In the genomic region with DNA sequence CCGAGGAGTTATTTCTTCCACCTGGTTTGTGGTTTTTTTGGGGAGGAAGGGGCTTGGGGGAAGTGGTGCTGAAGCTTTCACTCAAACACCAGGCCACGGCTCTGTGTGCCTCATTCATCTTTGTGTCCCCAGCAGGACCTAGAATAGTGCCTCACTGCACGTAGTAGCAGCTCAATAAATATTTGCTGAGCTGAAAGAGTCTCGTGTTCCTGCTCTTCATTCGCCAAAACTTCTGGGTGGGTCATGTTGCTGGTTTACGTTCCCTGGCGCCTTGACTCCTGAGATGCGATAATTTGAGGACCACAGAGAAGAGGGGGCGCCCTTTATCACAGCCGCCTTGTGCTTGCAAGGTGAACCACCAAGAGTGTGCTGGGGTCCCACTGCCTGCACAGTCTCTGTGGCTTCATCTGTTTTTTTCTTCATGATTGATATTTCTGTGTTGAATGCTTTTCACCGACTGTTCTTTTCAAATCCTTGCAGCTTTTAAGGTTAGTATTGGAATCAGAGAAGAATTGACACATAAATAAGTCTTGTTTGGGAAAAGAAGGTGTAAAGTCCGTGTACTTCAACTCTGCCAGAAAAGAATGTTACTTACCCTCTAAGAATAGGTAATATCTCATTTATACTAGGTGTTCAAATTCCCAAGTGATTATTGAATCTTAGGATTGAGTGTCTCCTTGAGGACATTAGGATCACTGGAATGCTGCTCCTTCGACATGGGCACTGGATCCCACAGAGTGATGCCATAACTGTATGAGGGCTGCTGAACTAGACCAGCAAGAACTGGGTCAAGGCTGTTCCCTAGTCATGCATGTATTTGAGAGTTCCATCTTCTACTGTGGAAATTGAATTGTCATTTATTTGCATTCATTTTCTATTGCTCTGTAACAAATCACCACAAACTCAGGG, we compare ENCODE assay signal across 17 cellular contexts.
DNase-seq lines count a peak whose midpoint lies in the region; ATAC-seq and TF ChIP-seq lines count a peak whose summit lies in the region.
"Had no signal": no experiment of that assay in that cellular context is flagged by ENCODE, and none has a peak within 500 bp of the region (broad histone marks: within the 10 kb centered on the region; RNA-seq: fewer than 3 reads in every experiment).

No MANE protein-coding gene starts in this region.

- no peak overlapping the region for H3K4me3 ChIP-seq in Jurkat, Clone E6-1 (ENCODE audit: low read length)
- peak overlapping the region in 1 of 2 donors; percentile 4 for H3K4me3 ChIP-seq in mucosa of rectum (ENCODE audit: low read length in 2 of 2)
- H3K4me3 ChIP-seq in testis, result no peak overlapping the region
- H3K4me3 ChIP-seq: esophagus muscularis mucosa, neural progenitor cell had no signal

- H3K27me3 ChIP-seq in mucosa of rectum (ENCODE audit: control insufficient read depth in 2 of 2, insufficient read depth in 2 of 2, low read length in 2 of 2) (no peaks in the 10 kb centered on the region), testis (no peaks in the 10 kb centered on the region)
- H3K27me3 ChIP-seq: esophagus muscularis mucosa, neural progenitor cell had no signal

- no peak for TF ChIP-seq POLR2A in testis (IDR thresholded peaks at IDR 0.05)

- H3K4me1 ChIP-seq in mucosa of rectum (ENCODE audit: control insufficient read depth in 2 of 2, insufficient read depth in 2 of 2, low read length in 2 of 2), result peaks cover 13 to 42% of the 10 kb centered on the region in 2 donors
- peaks cover 25% of the 10 kb centered on the region for H3K4me1 ChIP-seq in testis
- H3K4me1 ChIP-seq: neural progenitor cell had no signal

- intact Hi-C loops in Right ventricle myocardium superior (cut with DNase I) (loop anchor here (10.0 kb wide), 1 partner anchor 54 kb away; no protein-coding TSS in a partner anchor), testis (cut with DNase I; ENCODE audit: low total_unique reads) (no loop called here)

- H3K9me3 ChIP-seq in mucosa of rectum (ENCODE audit: control insufficient read depth in 2 of 2, low read length in 2 of 2), result no peaks in the 10 kb centered on the region
- no peaks in the 10 kb centered on the region for H3K9me3 ChIP-seq in testis
- H3K9me3 ChIP-seq: esophagus muscularis mucosa had no signal

- peak overlapping the region; percentile 82 to 91 for H3K27ac ChIP-seq in mucosa of rectum (ENCODE audit: low read depth in 2 of 2, low read length in 2 of 2)
- peak overlapping the region; percentile 14 to 17 for H3K27ac ChIP-seq in testis
- H3K27ac ChIP-seq: neural progenitor cell had no signal

- peak; percentile 27 for DNase-seq in Jurkat, Clone E6-1 (ENCODE audit: low read depth, low spot score)
- DNase-seq in Right ventricle myocardium superior, result no peak
- no peak for DNase-seq in testis
- DNase-seq: activated naive CD8-positive, alpha-beta T cell treated with anti-CD3 and anti-CD28 coated beads, Interleukin-2, amount 50 U/mL, for 24 hours; immature natural killer cell; Kasumi-1; mesenchymal stem cell; NCI-H1105 treated with DMSO at 0.1 percent for 48 hours; NCI-H526 treated with DMSO at 0.1 percent for 48 hours; SHP77 treated with DMSO at 0.1 percent for 48 hours; stimulated activated naive CD8-positive, alpha-beta T cell treated with anti-CD3 and anti-CD28 coated beads, Interleukin-15, amount 100 ng/mL, for 72 hours had no signal

- ATAC-seq in Right ventricle myocardium superior (ENCODE audit: poor library complexity) (peak; percentile 11), GM21528 (IDR thresholded peaks at IDR 0.05; ENCODE audit: low FRiP score, unreplicated experiment) (no peak), HG03097 (IDR thresholded peaks at IDR 0.05; ENCODE audit: low FRiP score, unreplicated experiment) (no peak), GM21390 (IDR thresholded peaks at IDR 0.05; ENCODE audit: unreplicated experiment) (no peak)
- ATAC-seq: activated naive CD8-positive, alpha-beta T cell treated with anti-CD3 and anti-CD28 coated beads, Interleukin-2, amount 50 U/mL, for 24 hours; stimulated activated naive CD8-positive, alpha-beta T cell treated with anti-CD3 and anti-CD28 coated beads, Interleukin-15, amount 100 ng/mL, for 72 hours had no signal

- no peak overlapping the region for H3K9ac ChIP-seq in mucosa of rectum (ENCODE audit: low read depth in 1 of 2, low read length in 2 of 2)
- H3K9ac ChIP-seq: neural progenitor cell had no signal

- TF ChIP-seq CTCF in testis (IDR thresholded peaks at IDR 0.05), result no peak

- WGBS in testis, 2 donors, result 81 to 89% methylated on average over 13 of the region's 13 CpGs

- peaks cover 3 to 6% of the 10 kb centered on the region in 2 donors for H3K36me3 ChIP-seq in mucosa of rectum (ENCODE audit: control insufficient read depth in 2 of 2, insufficient read depth in 2 of 2, low read length in 2 of 2)
- H3K36me3 ChIP-seq in testis (ENCODE audit: low read depth, missing control alignments), result no peaks in the 10 kb centered on the region
- H3K36me3 ChIP-seq: neural progenitor cell had no signal
